16 cellular contexts compared by ENCODE assay signal in genomic region chrX:56000169-56000568, GRCh38.
"Had no signal": no experiment of that assay in that cellular context is flagged by ENCODE, and none has a peak within 500 bp of the region (broad histone marks: within the 10 kb centered on the region; RNA-seq: fewer than 3 reads in every experiment).

No MANE protein-coding gene starts in this region.

- DNase-seq: activated CD4-positive, alpha-beta T cell treated with anti-CD3 and anti-CD28 coated beads, Interleukin-2, amount 10 ng/mL, durations not matched to agents 24 days and 14 days; activated CD4-positive, CD25-positive, alpha-beta regulatory T cell; activated gamma-delta T cell treated with Interleukin-2 at 50 U/mL for 16 hours; amniotic stem cell; caudate nucleus; effector CD4-positive, alpha-beta T cell; occipital lobe; right cardiac atrium; stimulated activated naive CD8-positive, alpha-beta T cell treated with anti-CD3 and anti-CD28 coated beads, Interleukin-15, Interleukin-2, amounts not matched to agents 100 U/mL and 50 U/mL, for 24 hours; T-helper 17 cell; trophoblast cell had no signal

- H3K4me3 ChIP-seq: coronary artery, smooth muscle cell, suprapubic skin had no signal

- ATAC-seq: left lobe of liver; natural killer cell treated with Interleukin-12 subunit alpha and Interleukin-12 subunit beta and Interleukin-15 and Interleukin-18, amount 100 ng/mL, for 72 hours; right cardiac atrium; stimulated activated naive CD8-positive, alpha-beta T cell treated with anti-CD3 and anti-CD28 coated beads, Interleukin-15, Interleukin-2, amounts not matched to agents 100 U/mL and 50 U/mL, for 24 hours; T-helper 17 cell had no signal
